ENCODE assay signal across 3 cellular contexts in the genomic region with DNA sequence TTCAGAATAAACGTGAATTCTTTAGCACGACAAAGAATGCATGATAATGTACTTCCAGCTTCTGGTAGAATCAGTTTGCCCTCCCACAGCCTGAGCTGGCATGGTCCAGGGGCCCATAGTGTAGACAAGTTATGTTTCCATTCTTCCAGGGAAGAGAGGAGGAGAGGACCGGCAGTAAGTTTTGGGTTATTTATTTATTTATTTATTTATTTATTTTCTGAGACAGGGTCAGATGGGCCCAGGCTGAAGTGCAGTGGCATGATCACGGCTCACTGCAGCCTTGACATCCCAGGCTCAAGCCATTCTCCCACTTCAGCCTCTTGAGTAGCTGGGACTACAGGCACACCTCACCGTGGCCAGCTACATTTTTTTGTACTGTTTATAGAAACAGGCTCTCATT.
TF ChIP-seq lines count a peak whose summit lies in the region.

No MANE protein-coding gene starts in this region.

TF ChIP-seq in GM23338, 12 proteins besides CTCF, POLR2A, EP300 and RAD21 (continues in another document):
- TF ChIP-seq EZH2phosphoT487 (IDR thresholded peaks at IDR 0.05; ENCODE audit: unreplicated experiment) (no peak), STAT1 (IDR thresholded peaks at IDR 0.05; ENCODE audit: unreplicated experiment) (no peak), CREB1 (CRISPR knock-in tag; IDR thresholded peaks at IDR 0.05; ENCODE audit: low read depth) (no peak), ZNF331 (CRISPR knock-in tag; IDR thresholded peaks at IDR 0.05; ENCODE audit: low read depth) (no peak), EZH2 (IDR thresholded peaks at IDR 0.05; ENCODE audit: low read depth, unreplicated experiment) (no peak), NANOG (IDR thresholded peaks at IDR 0.05; ENCODE audit: borderline replicate concordance) (no peak), JUNB (IDR thresholded peaks at IDR 0.05; ENCODE audit: unreplicated experiment) (no peak)
- TF ChIP-seq, protein P1, sequence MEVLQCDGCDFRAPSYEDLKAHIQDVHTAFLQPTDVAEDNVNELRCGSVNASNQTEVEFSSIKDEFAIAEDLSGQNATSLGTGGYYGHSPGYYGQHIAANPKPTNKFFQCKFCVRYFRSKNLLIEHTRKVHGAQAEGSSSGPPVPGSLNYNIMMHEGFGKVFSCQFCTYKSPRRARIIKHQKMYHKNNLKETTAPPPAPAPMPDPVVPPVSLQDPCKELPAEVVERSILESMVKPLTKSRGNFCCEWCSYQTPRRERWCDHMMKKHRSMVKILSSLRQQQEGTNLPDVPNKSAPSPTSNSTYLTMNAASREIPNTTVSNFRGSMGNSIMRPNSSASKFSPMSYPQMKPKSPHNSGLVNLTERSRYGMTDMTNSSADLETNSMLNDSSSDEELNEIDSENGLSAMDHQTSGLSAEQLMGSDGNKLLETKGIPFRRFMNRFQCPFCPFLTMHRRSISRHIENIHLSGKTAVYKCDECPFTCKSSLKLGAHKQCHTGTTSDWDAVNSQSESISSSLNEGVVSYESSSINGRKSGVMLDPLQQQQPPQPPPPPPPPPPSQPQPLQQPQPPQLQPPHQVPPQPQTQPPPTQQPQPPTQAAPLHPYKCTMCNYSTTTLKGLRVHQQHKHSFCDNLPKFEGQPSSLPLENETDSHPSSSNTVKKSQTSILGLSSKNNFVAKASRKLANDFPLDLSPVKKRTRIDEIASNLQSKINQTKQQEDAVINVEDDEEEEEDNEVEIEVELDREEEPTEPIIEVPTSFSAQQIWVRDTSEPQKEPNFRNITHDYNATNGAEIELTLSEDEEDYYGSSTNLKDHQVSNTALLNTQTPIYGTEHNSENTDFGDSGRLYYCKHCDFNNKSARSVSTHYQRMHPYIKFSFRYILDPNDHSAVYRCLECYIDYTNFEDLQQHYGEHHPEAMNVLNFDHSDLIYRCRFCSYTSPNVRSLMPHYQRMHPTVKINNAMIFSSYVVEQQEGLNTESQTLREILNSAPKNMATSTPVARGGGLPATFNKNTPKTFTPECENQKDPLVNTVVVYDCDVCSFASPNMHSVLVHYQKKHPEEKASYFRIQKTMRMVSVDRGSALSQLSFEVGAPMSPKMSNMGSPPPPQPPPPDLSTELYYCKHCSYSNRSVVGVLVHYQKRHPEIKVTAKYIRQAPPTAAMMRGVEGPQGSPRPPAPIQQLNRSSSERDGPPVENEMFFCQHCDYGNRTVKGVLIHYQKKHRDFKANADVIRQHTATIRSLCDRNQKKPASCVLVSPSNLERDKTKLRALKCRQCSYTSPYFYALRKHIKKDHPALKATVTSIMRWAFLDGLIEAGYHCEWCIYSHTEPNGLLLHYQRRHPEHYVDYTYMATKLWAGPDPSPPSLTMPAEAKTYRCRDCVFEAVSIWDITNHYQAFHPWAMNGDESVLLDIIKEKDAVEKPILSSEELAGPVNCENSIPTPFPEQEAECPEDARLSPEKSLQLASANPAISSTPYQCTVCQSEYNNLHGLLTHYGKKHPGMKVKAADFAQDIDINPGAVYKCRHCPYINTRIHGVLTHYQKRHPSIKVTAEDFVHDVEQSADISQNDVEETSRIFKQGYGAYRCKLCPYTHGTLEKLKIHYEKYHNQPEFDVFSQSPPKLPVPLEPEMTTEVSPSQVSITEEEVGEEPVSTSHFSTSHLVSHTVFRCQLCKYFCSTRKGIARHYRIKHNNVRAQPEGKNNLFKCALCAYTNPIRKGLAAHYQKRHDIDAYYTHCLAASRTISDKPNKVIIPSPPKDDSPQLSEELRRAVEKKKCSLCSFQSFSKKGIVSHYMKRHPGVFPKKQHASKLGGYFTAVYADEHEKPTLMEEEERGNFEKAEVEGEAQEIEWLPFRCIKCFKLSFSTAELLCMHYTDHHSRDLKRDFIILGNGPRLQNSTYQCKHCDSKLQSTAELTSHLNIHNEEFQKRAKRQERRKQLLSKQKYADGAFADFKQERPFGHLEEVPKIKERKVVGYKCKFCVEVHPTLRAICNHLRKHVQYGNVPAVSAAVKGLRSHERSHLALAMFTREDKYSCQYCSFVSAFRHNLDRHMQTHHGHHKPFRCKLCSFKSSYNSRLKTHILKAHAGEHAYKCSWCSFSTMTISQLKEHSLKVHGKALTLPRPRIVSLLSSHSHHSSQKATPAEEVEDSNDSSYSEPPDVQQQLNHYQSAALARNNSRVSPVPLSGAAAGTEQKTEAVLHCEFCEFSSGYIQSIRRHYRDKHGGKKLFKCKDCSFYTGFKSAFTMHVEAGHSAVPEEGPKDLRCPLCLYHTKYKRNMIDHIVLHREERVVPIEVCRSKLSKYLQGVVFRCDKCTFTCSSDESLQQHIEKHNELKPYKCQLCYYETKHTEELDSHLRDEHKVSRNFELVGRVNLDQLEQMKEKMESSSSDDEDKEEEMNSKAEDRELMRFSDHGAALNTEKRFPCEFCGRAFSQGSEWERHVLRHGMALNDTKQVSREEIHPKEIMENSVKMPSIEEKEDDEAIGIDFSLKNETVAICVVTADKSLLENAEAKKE (CRISPR knock-in tag; IDR thresholded peaks at IDR 0.05) = no peak

TF ChIP-seq in HEK293, 187 proteins besides CTCF, POLR2A, EP300 and RAD21:
- TF ChIP-seq ZNF623 (tag by site-specific recombination; IDR thresholded peaks at IDR 0.05) (0 out of 2 replicates have a peak, but pooled peaks have one; percentile 23), PRDM1 (tag by site-specific recombination; IDR thresholded peaks at IDR 0.05) (no peak), ZNF426 (tag by site-specific recombination; IDR thresholded peaks at IDR 0.05) (peak; percentile 35), ZBTB8A (tag by site-specific recombination; IDR thresholded peaks at IDR 0.05) (0 out of 2 replicates have a peak, but pooled peaks have one; percentile 14), ZNF837 (tag by site-specific recombination; IDR thresholded peaks at IDR 0.05) (no peak), TCF7L2 (IDR thresholded peaks at IDR 0.05; ENCODE audit: borderline replicate concordance, low read depth, low read length) (no peak), ZNF521 (tag by site-specific recombination; IDR thresholded peaks at IDR 0.05) (no peak), KLF10 (tag by site-specific recombination; IDR thresholded peaks at IDR 0.05) (no peak), ZNF114 (tag by site-specific recombination; IDR thresholded peaks at IDR 0.05) (no peak), ZBTB17 (tag by site-specific recombination; IDR thresholded peaks at IDR 0.05) (no peak), ZNF394 (tag by site-specific recombination; IDR thresholded peaks at IDR 0.05; ENCODE audit: borderline replicate concordance) (peak; percentile 60; the same call in 1 of the 2 replicates), ZNF555 (tag by site-specific recombination; conservative IDR thresholded peaks at IDR 0.05) (peak; percentile 11; the same call in 1 of the 2 replicates)
- TF ChIP-seq, protein P2, sequence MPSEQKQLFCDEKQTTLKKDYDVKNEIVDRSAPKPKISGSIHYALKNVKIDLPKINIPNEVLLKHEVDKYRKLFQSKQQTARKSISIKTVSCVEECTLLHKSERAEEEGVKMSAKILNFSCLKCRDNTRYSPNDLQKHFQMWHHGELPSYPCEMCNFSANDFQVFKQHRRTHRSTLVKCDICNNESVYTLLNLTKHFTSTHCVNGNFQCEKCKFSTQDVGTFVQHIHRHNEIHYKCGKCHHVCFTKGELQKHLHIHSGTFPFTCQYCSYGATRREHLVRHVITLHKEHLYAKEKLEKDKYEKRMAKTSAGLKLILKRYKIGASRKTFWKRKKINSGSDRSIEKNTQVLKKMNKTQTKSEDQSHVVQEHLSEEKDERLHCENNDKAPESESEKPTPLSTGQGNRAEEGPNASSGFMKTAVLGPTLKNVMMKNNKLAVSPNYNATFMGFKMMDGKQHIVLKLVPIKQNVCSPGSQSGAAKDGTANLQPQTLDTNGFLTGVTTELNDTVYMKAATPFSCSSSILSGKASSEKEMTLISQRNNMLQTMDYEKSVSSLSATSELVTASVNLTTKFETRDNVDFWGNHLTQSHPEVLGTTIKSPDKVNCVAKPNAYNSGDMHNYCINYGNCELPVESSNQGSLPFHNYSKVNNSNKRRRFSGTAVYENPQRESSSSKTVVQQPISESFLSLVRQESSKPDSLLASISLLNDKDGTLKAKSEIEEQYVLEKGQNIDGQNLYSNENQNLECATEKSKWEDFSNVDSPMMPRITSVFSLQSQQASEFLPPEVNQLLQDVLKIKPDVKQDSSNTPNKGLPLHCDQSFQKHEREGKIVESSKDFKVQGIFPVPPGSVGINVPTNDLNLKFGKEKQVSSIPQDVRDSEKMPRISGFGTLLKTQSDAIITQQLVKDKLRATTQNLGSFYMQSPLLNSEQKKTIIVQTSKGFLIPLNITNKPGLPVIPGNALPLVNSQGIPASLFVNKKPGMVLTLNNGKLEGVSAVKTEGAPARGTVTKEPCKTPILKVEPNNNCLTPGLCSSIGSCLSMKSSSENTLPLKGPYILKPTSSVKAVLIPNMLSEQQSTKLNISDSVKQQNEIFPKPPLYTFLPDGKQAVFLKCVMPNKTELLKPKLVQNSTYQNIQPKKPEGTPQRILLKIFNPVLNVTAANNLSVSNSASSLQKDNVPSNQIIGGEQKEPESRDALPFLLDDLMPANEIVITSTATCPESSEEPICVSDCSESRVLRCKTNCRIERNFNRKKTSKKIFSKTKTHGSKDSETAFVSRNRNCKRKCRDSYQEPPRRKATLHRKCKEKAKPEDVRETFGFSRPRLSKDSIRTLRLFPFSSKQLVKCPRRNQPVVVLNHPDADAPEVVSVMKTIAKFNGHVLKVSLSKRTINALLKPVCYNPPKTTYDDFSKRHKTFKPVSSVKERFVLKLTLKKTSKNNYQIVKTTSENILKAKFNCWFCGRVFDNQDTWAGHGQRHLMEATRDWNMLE (tag by site-specific recombination; conservative IDR thresholded peaks at IDR 0.05; ENCODE audit: low read depth) = peak; percentile 58
TF ChIP-seq in HEK293: peak in this region for 6.

TF ChIP-seq in H1, 55 proteins besides CTCF, POLR2A, EP300 and RAD21:
- TF ChIP-seq TEAD4 (IDR thresholded peaks at IDR 0.05; ENCODE audit: low read depth, low read length) (no peak), TAF7 (optimal IDR thresholded peaks at IDR 0.05; ENCODE audit: borderline replicate concordance, low read depth, low read length) (no peak), YY1 (IDR thresholded peaks at IDR 0.05; ENCODE audit: low read depth, low read length) (no peak), SUZ12 (IDR thresholded peaks at IDR 0.05; ENCODE audit: low read length) (no peak), JUND (IDR thresholded peaks at IDR 0.05; ENCODE audit: low read length) (no peak), FOSL1 (IDR thresholded peaks at IDR 0.05; ENCODE audit: insufficient read depth, low read depth, low read length) (no peak), BACH1 (IDR thresholded peaks at IDR 0.05; ENCODE audit: low read length) (no peak), POU5F1 (IDR thresholded peaks at IDR 0.05; ENCODE audit: low read depth, low read length) (no peak)
- TF ChIP-seq, protein P3, sequence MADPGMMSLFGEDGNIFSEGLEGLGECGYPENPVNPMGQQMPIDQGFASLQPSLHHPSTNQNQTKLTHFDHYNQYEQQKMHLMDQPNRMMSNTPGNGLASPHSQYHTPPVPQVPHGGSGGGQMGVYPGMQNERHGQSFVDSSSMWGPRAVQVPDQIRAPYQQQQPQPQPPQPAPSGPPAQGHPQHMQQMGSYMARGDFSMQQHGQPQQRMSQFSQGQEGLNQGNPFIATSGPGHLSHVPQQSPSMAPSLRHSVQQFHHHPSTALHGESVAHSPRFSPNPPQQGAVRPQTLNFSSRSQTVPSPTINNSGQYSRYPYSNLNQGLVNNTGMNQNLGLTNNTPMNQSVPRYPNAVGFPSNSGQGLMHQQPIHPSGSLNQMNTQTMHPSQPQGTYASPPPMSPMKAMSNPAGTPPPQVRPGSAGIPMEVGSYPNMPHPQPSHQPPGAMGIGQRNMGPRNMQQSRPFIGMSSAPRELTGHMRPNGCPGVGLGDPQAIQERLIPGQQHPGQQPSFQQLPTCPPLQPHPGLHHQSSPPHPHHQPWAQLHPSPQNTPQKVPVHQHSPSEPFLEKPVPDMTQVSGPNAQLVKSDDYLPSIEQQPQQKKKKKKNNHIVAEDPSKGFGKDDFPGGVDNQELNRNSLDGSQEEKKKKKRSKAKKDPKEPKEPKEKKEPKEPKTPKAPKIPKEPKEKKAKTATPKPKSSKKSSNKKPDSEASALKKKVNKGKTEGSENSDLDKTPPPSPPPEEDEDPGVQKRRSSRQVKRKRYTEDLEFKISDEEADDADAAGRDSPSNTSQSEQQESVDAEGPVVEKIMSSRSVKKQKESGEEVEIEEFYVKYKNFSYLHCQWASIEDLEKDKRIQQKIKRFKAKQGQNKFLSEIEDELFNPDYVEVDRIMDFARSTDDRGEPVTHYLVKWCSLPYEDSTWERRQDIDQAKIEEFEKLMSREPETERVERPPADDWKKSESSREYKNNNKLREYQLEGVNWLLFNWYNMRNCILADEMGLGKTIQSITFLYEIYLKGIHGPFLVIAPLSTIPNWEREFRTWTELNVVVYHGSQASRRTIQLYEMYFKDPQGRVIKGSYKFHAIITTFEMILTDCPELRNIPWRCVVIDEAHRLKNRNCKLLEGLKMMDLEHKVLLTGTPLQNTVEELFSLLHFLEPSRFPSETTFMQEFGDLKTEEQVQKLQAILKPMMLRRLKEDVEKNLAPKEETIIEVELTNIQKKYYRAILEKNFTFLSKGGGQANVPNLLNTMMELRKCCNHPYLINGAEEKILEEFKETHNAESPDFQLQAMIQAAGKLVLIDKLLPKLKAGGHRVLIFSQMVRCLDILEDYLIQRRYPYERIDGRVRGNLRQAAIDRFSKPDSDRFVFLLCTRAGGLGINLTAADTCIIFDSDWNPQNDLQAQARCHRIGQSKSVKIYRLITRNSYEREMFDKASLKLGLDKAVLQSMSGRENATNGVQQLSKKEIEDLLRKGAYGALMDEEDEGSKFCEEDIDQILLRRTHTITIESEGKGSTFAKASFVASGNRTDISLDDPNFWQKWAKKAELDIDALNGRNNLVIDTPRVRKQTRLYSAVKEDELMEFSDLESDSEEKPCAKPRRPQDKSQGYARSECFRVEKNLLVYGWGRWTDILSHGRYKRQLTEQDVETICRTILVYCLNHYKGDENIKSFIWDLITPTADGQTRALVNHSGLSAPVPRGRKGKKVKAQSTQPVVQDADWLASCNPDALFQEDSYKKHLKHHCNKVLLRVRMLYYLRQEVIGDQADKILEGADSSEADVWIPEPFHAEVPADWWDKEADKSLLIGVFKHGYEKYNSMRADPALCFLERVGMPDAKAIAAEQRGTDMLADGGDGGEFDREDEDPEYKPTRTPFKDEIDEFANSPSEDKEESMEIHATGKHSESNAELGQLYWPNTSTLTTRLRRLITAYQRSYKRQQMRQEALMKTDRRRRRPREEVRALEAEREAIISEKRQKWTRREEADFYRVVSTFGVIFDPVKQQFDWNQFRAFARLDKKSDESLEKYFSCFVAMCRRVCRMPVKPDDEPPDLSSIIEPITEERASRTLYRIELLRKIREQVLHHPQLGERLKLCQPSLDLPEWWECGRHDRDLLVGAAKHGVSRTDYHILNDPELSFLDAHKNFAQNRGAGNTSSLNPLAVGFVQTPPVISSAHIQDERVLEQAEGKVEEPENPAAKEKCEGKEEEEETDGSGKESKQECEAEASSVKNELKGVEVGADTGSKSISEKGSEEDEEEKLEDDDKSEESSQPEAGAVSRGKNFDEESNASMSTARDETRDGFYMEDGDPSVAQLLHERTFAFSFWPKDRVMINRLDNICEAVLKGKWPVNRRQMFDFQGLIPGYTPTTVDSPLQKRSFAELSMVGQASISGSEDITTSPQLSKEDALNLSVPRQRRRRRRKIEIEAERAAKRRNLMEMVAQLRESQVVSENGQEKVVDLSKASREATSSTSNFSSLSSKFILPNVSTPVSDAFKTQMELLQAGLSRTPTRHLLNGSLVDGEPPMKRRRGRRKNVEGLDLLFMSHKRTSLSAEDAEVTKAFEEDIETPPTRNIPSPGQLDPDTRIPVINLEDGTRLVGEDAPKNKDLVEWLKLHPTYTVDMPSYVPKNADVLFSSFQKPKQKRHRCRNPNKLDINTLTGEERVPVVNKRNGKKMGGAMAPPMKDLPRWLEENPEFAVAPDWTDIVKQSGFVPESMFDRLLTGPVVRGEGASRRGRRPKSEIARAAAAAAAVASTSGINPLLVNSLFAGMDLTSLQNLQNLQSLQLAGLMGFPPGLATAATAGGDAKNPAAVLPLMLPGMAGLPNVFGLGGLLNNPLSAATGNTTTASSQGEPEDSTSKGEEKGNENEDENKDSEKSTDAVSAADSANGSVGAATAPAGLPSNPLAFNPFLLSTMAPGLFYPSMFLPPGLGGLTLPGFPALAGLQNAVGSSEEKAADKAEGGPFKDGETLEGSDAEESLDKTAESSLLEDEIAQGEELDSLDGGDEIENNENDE (IDR thresholded peaks at IDR 0.05; ENCODE audit: insufficient replicate concordance, low read length) = no peak
